In genomic region chr19:58361900-58362271, GRCh38 we compare ENCODE assay signal across 8 cellular contexts. TPM values are rescaled to one million over a fixed set of nuclear protein-coding genes. Genes with fewer than 3 reads are reported as not detected.
DNase-seq lines count a peak whose midpoint lies in the region; ATAC-seq, FAIRE-seq and TF ChIP-seq lines count a peak whose summit lies in the region.

No MANE protein-coding gene starts in this region.

- H3K27me3 ChIP-seq in MM.1S (replicated peaks; ENCODE audit: insufficient read depth, low read length) = no peaks in the 10 kb centered on the region

- no peak overlapping the region for H3K9ac ChIP-seq in MM.1S (ENCODE audit: low read length)

- CTCF ChIA-PET in Calu3 (lab: Charles Lee) = interaction anchor here (0.6 to 1.9 kb wide), 7 partner anchors 15 to 158 kb away, joined by 3 to 9 read pairs (median 4); partner anchors contain the start of gene ZBTB45

- peak overlapping the region; percentile 42; the same call in 1 of the 2 replicates for H3K4me3 ChIP-seq in MM.1S (ENCODE audit: low read length)

- no peak for FAIRE-seq in urothelium cell line (lab: Jason Lieb, UNC)

- H2AFZ ChIP-seq in MM.1S (ENCODE audit: low read length) = peak overlapping the region; percentile 42; the same call in 1 of the 2 replicates

- H3K27ac ChIP-seq in MM.1S (ENCODE audit: low read length) (no peak overlapping the region), epithelial cell of prostate (peak overlapping the region; percentile 89)

- peak; percentile 61 for DNase-seq in Calu3
- no peak for DNase-seq in MM.1S
- peak; percentile 59 to 68 for DNase-seq in activated CD4-positive, alpha-beta T cell treated with anti-CD3 and anti-CD28 coated beads, Interleukin-2, amount 50 U/mL, for 48 hours
- no peak for DNase-seq in epithelial cell of prostate (ENCODE audit: low read depth, low spot score)
- DNase-seq in natural killer cell treated with Interleukin-12 subunit alpha and Interleukin-12 subunit beta and Interleukin-15 and Interleukin-18, amount 100 ng/mL, for 72 hours (ENCODE audit: low spot score) = peak; percentile 62
- peak; percentile 50 for DNase-seq in urothelium cell line (ENCODE audit: low spot score)
- DNase-seq in cerebellar cortex (ENCODE audit: low spot score) = no peak

- H3K9me3 ChIP-seq in MM.1S (replicated peaks; ENCODE audit: insufficient read depth, low read length) = no peaks in the 10 kb centered on the region

- H3K4me1 ChIP-seq in MM.1S (ENCODE audit: low read length) = no peaks in the 10 kb centered on the region

- no TSS peak for BruUV-seq in Calu3 (replicated peaks; lab: Mats Ljungman, UMichigan)

- no peaks in the 10 kb centered on the region for H3K79me2 ChIP-seq in MM.1S (ENCODE audit: low read length)

- intact Hi-C loops in Calu3 (cut with micrococcal nuclease; ENCODE audit: unreplicated experiment) = no loop called here

- no peaks in the 10 kb centered on the region for H3F3A ChIP-seq in MM.1S (ENCODE audit: insufficient read depth, low read length)

- H3K4me1 Mint-ChIP-seq in Calu3 (ENCODE audit: low read depth, unreplicated experiment) = no peaks in the 10 kb centered on the region
- peaks cover 7 to 10% of the 10 kb centered on the region in 2 donors for H3K4me1 Mint-ChIP-seq in natural killer cell treated with Interleukin-12 subunit alpha and Interleukin-12 subunit beta and Interleukin-15 and Interleukin-18, amount 100 ng/mL, for 72 hours (ENCODE audit: low read depth in 2 of 2)

- H3K27me3 Mint-ChIP-seq in Calu3 (ENCODE audit: unreplicated experiment) = no peaks in the 10 kb centered on the region
- H3K27me3 Mint-ChIP-seq in natural killer cell treated with Interleukin-12 subunit alpha and Interleukin-12 subunit beta and Interleukin-15 and Interleukin-18, amount 100 ng/mL, for 72 hours = no peaks in the 10 kb centered on the region

- no peaks in the 10 kb centered on the region for H3K9me2 ChIP-seq in MM.1S (replicated peaks; ENCODE audit: insufficient read depth, low read length)

- TF ChIP-seq CTCF in Calu3 (IDR thresholded peaks at IDR 0.05; ENCODE audit: unreplicated experiment) (no peak), MM.1S (IDR thresholded peaks at IDR 0.05; ENCODE audit: low read length) (no peak)

- peaks cover 21% of the 10 kb centered on the region for H3K36me3 Mint-ChIP-seq in Calu3 (ENCODE audit: insufficient read depth, unreplicated experiment)
- no peaks in the 10 kb centered on the region for H3K36me3 Mint-ChIP-seq in natural killer cell treated with Interleukin-12 subunit alpha and Interleukin-12 subunit beta and Interleukin-15 and Interleukin-18, amount 100 ng/mL, for 72 hours

- no peaks in the 10 kb centered on the region for H3K36me3 ChIP-seq in MM.1S (replicated peaks; ENCODE audit: insufficient read depth, low read length)

- ATAC-seq in GM21576 (IDR thresholded peaks at IDR 0.05; ENCODE audit: unreplicated experiment) = peak; percentile 12
- ATAC-seq in natural killer cell treated with Interleukin-12 subunit alpha and Interleukin-12 subunit beta and Interleukin-15 and Interleukin-18, amount 100 ng/mL, for 72 hours = peak in 1 of 2 donors; percentile 28

- no peaks in the 10 kb centered on the region for H4K20me1 ChIP-seq in MM.1S (ENCODE audit: insufficient read depth, low read length)

- peak overlapping the region; percentile 91 for H3K27ac Mint-ChIP-seq in Calu3 (ENCODE audit: unreplicated experiment)
- peak overlapping the region; percentile 79 to 93 for H3K27ac Mint-ChIP-seq in natural killer cell treated with Interleukin-12 subunit alpha and Interleukin-12 subunit beta and Interleukin-15 and Interleukin-18, amount 100 ng/mL, for 72 hours

- H3K4me3 Mint-ChIP-seq in Calu3 (ENCODE audit: low read depth, unreplicated experiment) = peak overlapping the region; percentile 98
- H3K4me3 Mint-ChIP-seq in natural killer cell treated with Interleukin-12 subunit alpha and Interleukin-12 subunit beta and Interleukin-15 and Interleukin-18, amount 100 ng/mL, for 72 hours = peak overlapping the region; percentile 99

- H3K9me3 Mint-ChIP-seq in Calu3 (ENCODE audit: low read depth, unreplicated experiment) = no peaks in the 10 kb centered on the region
- H3K9me3 Mint-ChIP-seq in natural killer cell treated with Interleukin-12 subunit alpha and Interleukin-12 subunit beta and Interleukin-15 and Interleukin-18, amount 100 ng/mL, for 72 hours = no peaks in the 10 kb centered on the region

- no peak overlapping the region; the same call in 1 of the 2 replicates for H3K4me2 ChIP-seq in MM.1S (ENCODE audit: low read depth, low read length)

RNA-seq across cellular contexts. Expression of gene ZNF497, which starts 0.7 kb away (rescaled TPM):
- 2.4 and 3.1 TPM in 2 replicates for total RNA-seq in Calu3 (2022)
- total RNA-seq in natural killer cell treated with Interleukin-12 subunit alpha and Interleukin-12 subunit beta and Interleukin-15 and Interleukin-18, amount 100 ng/mL, for 72 hours = 1 to 10 TPM in 1 of 2 donors, under 1 TPM in 1; 0.52 to 1.4 TPM

RNA-seq across cellular contexts. Expression of gene A1BG, which starts 8.6 kb away (rescaled TPM):
- total RNA-seq in Calu3 (2022) = not detected in 2 replicates
- 1 to 10 TPM; 4.4 to 5.2 TPM for total RNA-seq in natural killer cell treated with Interleukin-12 subunit alpha and Interleukin-12 subunit beta and Interleukin-15 and Interleukin-18, amount 100 ng/mL, for 72 hours

RNA-seq across cellular contexts. Expression of gene ZNF837, which starts 18.9 kb away (rescaled TPM):
- total RNA-seq in Calu3 (2022) = 0.47 and 0.81 TPM in 2 replicates
- under 1 TPM; 0.71 to 0.86 TPM for total RNA-seq in natural killer cell treated with Interleukin-12 subunit alpha and Interleukin-12 subunit beta and Interleukin-15 and Interleukin-18, amount 100 ng/mL, for 72 hours

RNA-seq across cellular contexts. Expression of gene RPS5, which starts 25.2 kb away (rescaled TPM):
- 971 and 1,079 TPM in 2 replicates for total RNA-seq in Calu3 (2022)
- 100 to 1,000 TPM; 757 to 786 TPM for total RNA-seq in natural killer cell treated with Interleukin-12 subunit alpha and Interleukin-12 subunit beta and Interleukin-15 and Interleukin-18, amount 100 ng/mL, for 72 hours

RNA-seq across cellular contexts. Expression of gene RNF225, which starts 33.6 kb away (rescaled TPM):
- 0.51 and 0.61 TPM in 2 replicates for total RNA-seq in Calu3 (2022)
- 1 to 10 TPM in 1 of 2 donors, under 1 TPM in 1; 0.59 to 3.2 TPM for total RNA-seq in natural killer cell treated with Interleukin-12 subunit alpha and Interleukin-12 subunit beta and Interleukin-15 and Interleukin-18, amount 100 ng/mL, for 72 hours

Comparison
In these comparisons a context has a peak if more than half of its experiments do, and no peak if none do; other contexts are left out.
1. DNase-seq: peak in Calu3 (single experiment), activated CD4-positive, alpha-beta T cell treated with anti-CD3 and anti-CD28 coated beads, Interleukin-2, amount 50 U/mL, for 48 hours (2 of 2), natural killer cell treated with Interleukin-12 subunit alpha and Interleukin-12 subunit beta and Interleukin-15 and Interleukin-18, amount 100 ng/mL, for 72 hours (single experiment) and urothelium cell line (single experiment); none in MM.1S (single experiment), epithelial cell of prostate (single experiment) and cerebellar cortex (single experiment).